Comparison of ENCODE assay signal across 19 cellular contexts in the genomic region with DNA sequence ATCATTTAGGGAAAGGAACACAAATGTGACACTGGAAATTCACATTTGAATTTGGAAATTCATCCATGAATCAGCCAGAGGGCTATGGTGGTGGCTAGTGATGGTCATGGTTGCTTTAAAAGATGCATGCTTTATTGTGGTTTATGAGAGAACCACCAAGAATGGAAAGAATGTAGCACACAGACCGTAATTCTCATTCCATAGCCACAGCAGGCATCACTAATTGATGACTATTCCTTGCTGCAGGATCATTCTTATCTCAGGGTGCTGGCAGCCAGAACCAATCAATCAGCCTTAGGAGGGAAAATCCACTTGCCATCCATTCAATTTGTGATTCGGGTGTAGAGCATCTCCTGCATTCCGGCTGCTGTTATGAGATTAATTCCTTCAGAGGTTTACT.
DNase-seq lines count a peak whose midpoint lies in the region; ATAC-seq, FAIRE-seq and TF ChIP-seq lines count a peak whose summit lies in the region.
"Had no signal": no experiment of that assay in that cellular context is flagged by ENCODE, and none has a peak within 500 bp of the region (broad histone marks: within the 10 kb centered on the region; RNA-seq: fewer than 3 reads in every experiment).

No MANE protein-coding gene starts in this region.

- H3K9me3 Mint-ChIP-seq in CD4-positive, alpha-beta T cell: peaks cover 2% of the 10 kb centered on the region

- no peak overlapping the region for H3K23ac ChIP-seq in mesendoderm (ENCODE audit: low read length)

- peaks cover 2% of the 10 kb centered on the region for H3K36me3 ChIP-seq in BJ (ENCODE audit: control insufficient read depth, insufficient read depth, low read length)
- H3K36me3 ChIP-seq in MG63: peaks cover 13% of the 10 kb centered on the region
- peaks cover 3% of the 10 kb centered on the region for H3K36me3 ChIP-seq in bronchial epithelial cell (ENCODE audit: control insufficient read depth, insufficient read depth, low read length)
- no peaks in the 10 kb centered on the region for H3K36me3 ChIP-seq in mesendoderm (ENCODE audit: control insufficient read depth, insufficient read depth, low read length)
- no peaks in the 10 kb centered on the region for H3K36me3 ChIP-seq in OCI-LY7 (ENCODE audit: insufficient read depth, low read length)

- H2BK15ac ChIP-seq in mesendoderm (replicated peaks; ENCODE audit: low read depth): no peak overlapping the region

- H3K79me1 ChIP-seq in mesendoderm (ENCODE audit: low read length): peaks cover 5% of the 10 kb centered on the region

- intact Hi-C loops in cardiac septum (cut with DNase I): no loop called here
- intact Hi-C loops in OCI-LY7 (cut with micrococcal nuclease; ENCODE audit: unreplicated experiment): no loop called here
- intact Hi-C loops in CD4-positive, alpha-beta T cell (cut with DNase I, micrococcal nuclease): no loop called here

- FAIRE-seq in bronchial epithelial cell (lab: Jason Lieb, UNC): no peak
- FAIRE-seq: GM18507, HepG2, TTC549 had no signal

- peaks cover 43% of the 10 kb centered on the region for H3K36me3 Mint-ChIP-seq in CD4-positive, alpha-beta T cell (ENCODE audit: low read depth)

- no peak for ATAC-seq in HG03135 (IDR thresholded peaks at IDR 0.05; ENCODE audit: unreplicated experiment)
- no peak for ATAC-seq in CD4-positive, alpha-beta T cell (ENCODE audit: poor library complexity)
- ATAC-seq: HepG2, psoas muscle had no signal

- no peak overlapping the region for H3K18ac ChIP-seq in mesendoderm (ENCODE audit: low read length)

- TF ChIP-seq CTCF in BJ (IDR thresholded peaks at IDR 0.05; ENCODE audit: insufficient read depth, low read depth, low read length) (no peak), bronchial epithelial cell (IDR thresholded peaks at IDR 0.05; ENCODE audit: insufficient read depth, low read length, severe bottlenecking) (no peak), OCI-LY7 (conservative IDR thresholded peaks at IDR 0.05; ENCODE audit: low read length) (no peak)
- no peak for TF ChIP-seq CTCF in CD4-positive, alpha-beta T cell (IDR thresholded peaks at IDR 0.05)

- H3K4me1 Mint-ChIP-seq in CD4-positive, alpha-beta T cell (ENCODE audit: low read depth): no peaks in the 10 kb centered on the region

- no CpG with 5 or more reads among the region's 3 CpGs for WGBS in mesendoderm (ENCODE audit: extremely low coverage, insufficient coverage, low lambda C conversion rate)

- H3K56ac ChIP-seq in mesendoderm (ENCODE audit: low read length): no peak overlapping the region

- H3K4me1 ChIP-seq in mesendoderm (ENCODE audit: control insufficient read depth, low read depth, low read length) (no peaks in the 10 kb centered on the region), OCI-LY7 (ENCODE audit: insufficient read depth, low read length, poor library complexity, severe bottlenecking) (no peaks in the 10 kb centered on the region)
- H3K4me1 ChIP-seq: BLaER1 treated with 17β-estradiol and CSF1 and Interleukin-3, amounts not matched to agents 10 nM and 100 nM had no signal

- CTCF ChIA-PET in BJ (lab: Yijun Ruan, JAX) (no interaction called here), OCI-LY7 (lab: Charles Lee; ENCODE audit: unreplicated experiment) (no interaction called here)
- CTCF ChIA-PET in CD4-positive, alpha-beta T cell (lab: Charles Lee): no interaction called here

- H3K4me3 ChIP-seq in BJ (ENCODE audit: low read depth, low read length) (no peak overlapping the region), MG63 (no peak overlapping the region), bronchial epithelial cell (ENCODE audit: low read depth, low read length) (no peak overlapping the region), mesendoderm (ENCODE audit: low read length) (no peak overlapping the region), OCI-LY7 (ENCODE audit: low read depth, low read length, poor library complexity, severe bottlenecking) (no peak overlapping the region)
- H3K4me3 ChIP-seq: BLaER1 treated with 17β-estradiol and CSF1 and Interleukin-3, amounts not matched to agents 10 nM and 100 nM; psoas muscle had no signal

- H3K9ac ChIP-seq in mesendoderm (ENCODE audit: low read length): no peak overlapping the region
- H3K9ac ChIP-seq: BLaER1 treated with 17β-estradiol and CSF1 and Interleukin-3, amounts not matched to agents 10 nM and 100 nM had no signal

- no peak overlapping the region for H4K5ac ChIP-seq in mesendoderm (ENCODE audit: low read length)

- no peaks in the 10 kb centered on the region for H3K9me2 ChIP-seq in OCI-LY7 (ENCODE audit: insufficient read depth, low read length)

- no peak overlapping the region for H3K4me3 Mint-ChIP-seq in CD4-positive, alpha-beta T cell

- no peaks in the 10 kb centered on the region for H3K79me2 ChIP-seq in mesendoderm (ENCODE audit: control insufficient read depth, insufficient read depth, low read length)
- H3K79me2 ChIP-seq in OCI-LY7 (ENCODE audit: insufficient read depth, low read depth, low read length): no peaks in the 10 kb centered on the region

- H4K20me1 ChIP-seq in OCI-LY7 (ENCODE audit: insufficient read depth, low read length): no peaks in the 10 kb centered on the region

- H3K4me2 ChIP-seq in mesendoderm (ENCODE audit: low read length) (no peak overlapping the region), OCI-LY7 (ENCODE audit: low read length) (no peak overlapping the region)
- H3K4me2 ChIP-seq: BLaER1 treated with 17β-estradiol and CSF1 and Interleukin-3, amounts not matched to agents 10 nM and 100 nM had no signal

- no peaks in the 10 kb centered on the region for H3K27me3 Mint-ChIP-seq in CD4-positive, alpha-beta T cell

- H2AFZ ChIP-seq in OCI-LY7 (ENCODE audit: low read length): no peak overlapping the region

- H3K27me3 ChIP-seq in BJ (ENCODE audit: control insufficient read depth, insufficient read depth, low read length) (no peaks in the 10 kb centered on the region), MG63 (no peaks in the 10 kb centered on the region), bronchial epithelial cell (ENCODE audit: control insufficient read depth, insufficient read depth, low read length) (no peaks in the 10 kb centered on the region), mesendoderm (ENCODE audit: insufficient read depth, low read length, poor library complexity) (no peaks in the 10 kb centered on the region)
- no peaks in the 10 kb centered on the region for H3K27me3 ChIP-seq in CD4-positive, alpha-beta T cell (ENCODE audit: control insufficient read depth, insufficient read depth, low read length)
- H3K27me3 ChIP-seq: BLaER1 treated with 17β-estradiol and CSF1 and Interleukin-3, amounts not matched to agents 10 nM and 100 nM had no signal

- no peak overlapping the region for H2BK5ac ChIP-seq in mesendoderm (ENCODE audit: low read length)

- H3K9me3 ChIP-seq in MG63 (peaks cover 11% of the 10 kb centered on the region), OCI-LY7 (ENCODE audit: low read length) (no peaks in the 10 kb centered on the region)
- no peaks in the 10 kb centered on the region for H3K9me3 ChIP-seq in CD4-positive, alpha-beta T cell (ENCODE audit: control insufficient read depth, low read length)
- H3K9me3 ChIP-seq: psoas muscle had no signal

- POLR2A ChIA-PET in BJ (lab: Charles Lee): no interaction called here
- POLR2A ChIA-PET in OCI-LY7 (lab: Charles Lee): no interaction called here
- POLR2A ChIA-PET in CD4-positive, alpha-beta T cell (lab: Charles Lee): no interaction called here

- H3K27ac Mint-ChIP-seq in CD4-positive, alpha-beta T cell: no peak overlapping the region

- no peak overlapping the region for H4K8ac ChIP-seq in mesendoderm (ENCODE audit: low read depth, low read length)

- BruUV-seq in OCI-LY7 (replicated peaks; lab: Mats Ljungman, UMichigan): no TSS peak

- DNase-seq in BJ (ENCODE audit: low read depth): peak; percentile 40
- peak; percentile 71 for DNase-seq in MG63
- DNase-seq in bronchial epithelial cell (ENCODE audit: low read depth): peak; percentile 63
- DNase-seq in mesendoderm: peak; percentile 64
- no peak for DNase-seq in cardiac septum (ENCODE audit: low spot score)
- DNase-seq in OCI-LY7 (ENCODE audit: low spot score): no peak
- no peak for DNase-seq in CD4-positive, alpha-beta T cell
- DNase-seq: activated naive CD4-positive, alpha-beta T cell; cerebellar nuclear complex; NCI-H1436; NCI-H524 treated with DMSO at 0.1 percent for 48 hours; psoas muscle; Right ventricle myocardium superior; stimulated activated CD4-positive, alpha-beta T cell treated with anti-CD3 and anti-CD28 coated beads, Interleukin-2, amount 100 ng/mL, for 24 hours had no signal

- H3K4ac ChIP-seq in mesendoderm (ENCODE audit: low read depth, low read length): no peak overlapping the region

- H2BK120ac ChIP-seq in mesendoderm (ENCODE audit: low read depth, low read length): no peak overlapping the region

- no peak overlapping the region for H3K27ac ChIP-seq in mesendoderm (ENCODE audit: low read depth, low read length)
- no peak overlapping the region for H3K27ac ChIP-seq in OCI-LY7 (ENCODE audit: low read depth, low read length, poor library complexity, severe bottlenecking)
- no peak overlapping the region for H3K27ac ChIP-seq in CD4-positive, alpha-beta T cell (ENCODE audit: low read depth, low read length)
- H3K27ac ChIP-seq: BLaER1 treated with 17β-estradiol and CSF1 and Interleukin-3, amounts not matched to agents 10 nM and 100 nM; psoas muscle had no signal

- H2AK5ac ChIP-seq in mesendoderm (ENCODE audit: low read length): no peak overlapping the region

Comparison
In these comparisons a context has a peak if more than half of its experiments do, and no peak if none do; other contexts are left out.
1. DNase-seq: peak in BJ (single experiment), MG63 (single experiment), bronchial epithelial cell (single experiment) and mesendoderm (single experiment); none in cardiac septum (single experiment), OCI-LY7 (single experiment) and CD4-positive, alpha-beta T cell (0 of 10).